Comparison of ENCODE assay signal across 16 cellular contexts in the genomic region with DNA sequence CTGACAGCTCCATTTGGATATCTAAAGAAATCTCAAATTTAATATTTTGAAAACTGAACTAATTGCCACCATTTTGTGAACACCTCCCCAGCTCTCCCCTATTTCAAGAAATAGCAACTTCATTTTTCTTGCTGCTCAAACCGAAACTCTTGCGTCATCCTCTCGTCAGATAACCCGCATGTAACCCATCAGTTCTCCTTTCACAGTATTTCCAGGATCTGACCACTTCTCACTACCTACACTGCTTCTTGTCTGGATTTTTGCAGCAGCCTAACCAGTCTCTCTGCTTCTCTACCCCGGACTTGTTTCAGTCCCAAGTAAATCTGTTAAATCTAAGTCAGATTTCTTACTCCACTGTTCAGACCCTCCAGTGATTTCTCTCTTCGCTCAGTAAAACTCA.
A peak's percentile ranks its signal among the peaks of the same experiment; 100 is the strongest.
DNase-seq lines count a peak whose midpoint lies in the region; ATAC-seq and TF ChIP-seq lines count a peak whose summit lies in the region.
"Had no signal": no experiment of that assay in that cellular context is flagged by ENCODE, and none has a peak within 500 bp of the region (broad histone marks: within the 10 kb centered on the region; RNA-seq: fewer than 3 reads in every experiment).

No MANE protein-coding gene starts in this region.

- no peaks in the 10 kb centered on the region for H3K4me1 ChIP-seq in upper lobe of left lung
- H3K4me1 ChIP-seq: psoas muscle, uterus had no signal

- no peak for TF ChIP-seq POLR2A in NB4 (IDR thresholded peaks at IDR 0.05; ENCODE audit: extremely low read depth, insufficient read length)
- no peak for TF ChIP-seq POLR2A in upper lobe of left lung (IDR thresholded peaks at IDR 0.05)

- H3K27ac ChIP-seq in upper lobe of left lung: peak overlapping the region in 2 of 4 donors; percentile 27 to 30
- H3K27ac ChIP-seq: gastroesophageal sphincter, psoas muscle, uterus had no signal

- H3K27me3 ChIP-seq in upper lobe of left lung: no peaks in the 10 kb centered on the region
- H3K27me3 ChIP-seq: gastroesophageal sphincter, uterus had no signal

- WGBS in upper lobe of left lung, 2 donors: 76 to 82% methylated on average over 6 of the region's 6 CpGs

- H3K4me3 ChIP-seq in NB4 (ENCODE audit: low read depth, low read length): no peak overlapping the region
- no peak overlapping the region for H3K4me3 ChIP-seq in upper lobe of left lung
- H3K4me3 ChIP-seq: gastroesophageal sphincter, psoas muscle, uterus had no signal

- DNase-seq in left ventricle myocardium superior (no peak), cardiac septum (ENCODE audit: low spot score) (no peak), NB4 (ENCODE audit: low read depth) (peak; percentile 84), amniotic epithelial cell (ENCODE audit: low read depth) (peak; percentile 60), upper lobe of left lung (peak in 1 of 2 donors; percentile 42), GDM1 (lab: John Stamatoyannopoulos, UW) (no peak)
- DNase-seq in activated naive CD4-positive, alpha-beta T cell treated with anti-CD3 and anti-CD28 coated beads, Interleukin-2, amount 50 U/mL, for 16 hours: no peak
- DNase-seq: activated CD4-positive, alpha-beta T cell treated with anti-CD3 and anti-CD28 coated beads, Interleukin-2, amount 50 U/mL, for 4 hours; activated naive CD4-positive, alpha-beta T cell treated with anti-CD3 and anti-CD28 coated beads for 36 hours; endodermal cell; NCI-H2029; psoas muscle; stimulated activated CD4-positive, alpha-beta T cell treated with anti-CD3 and anti-CD28 coated beads, Interleukin-2, amount 100 ng/mL, for 24 hours; uterus had no signal

- TF ChIP-seq CTCF in NB4 (IDR thresholded peaks at IDR 0.05; ENCODE audit: low read depth, low read length) (no peak), upper lobe of left lung (IDR thresholded peaks at IDR 0.05) (no peak)

- no peak for TF ChIP-seq EP300 in upper lobe of left lung (IDR thresholded peaks at IDR 0.05)

- peaks cover 6 to 59% (median 17%) of the 10 kb centered on the region in 4 donors for H3K36me3 ChIP-seq in upper lobe of left lung
- H3K36me3 ChIP-seq: uterus had no signal

- H3K9me3 ChIP-seq in upper lobe of left lung: no peaks in the 10 kb centered on the region
- H3K9me3 ChIP-seq: gastroesophageal sphincter, psoas muscle, uterus had no signal

- intact Hi-C loops in left ventricle myocardium superior (cut with micrococcal nuclease): loop anchor here (5.0 kb wide), 1 partner anchor 497 kb away; no protein-coding TSS in a partner anchor
- intact Hi-C loops in cardiac septum (cut with DNase I): loop anchor here (5.0 to 10.0 kb wide), 2 partner anchors 56 to 118 kb away; no protein-coding TSS in a partner anchor

- ATAC-seq in left ventricle myocardium superior (peak; percentile 12), upper lobe of left lung (ENCODE audit: low FRiP score in 2 of 2) (peak; percentile 61 to 68), GM18858 (IDR thresholded peaks at IDR 0.05; ENCODE audit: unreplicated experiment) (no peak)
- ATAC-seq: gastroesophageal sphincter, psoas muscle had no signal

Comparison
In these comparisons a context has a peak if more than half of its experiments do, and no peak if none do; other contexts are left out.
1. DNase-seq: peak in NB4 (single experiment) and amniotic epithelial cell (single experiment); none in left ventricle myocardium superior (single experiment), cardiac septum (single experiment), GDM1 (single experiment) and activated naive CD4-positive, alpha-beta T cell treated with anti-CD3 and anti-CD28 coated beads, Interleukin-2, amount 50 U/mL, for 16 hours (single experiment).